In the genomic region with DNA sequence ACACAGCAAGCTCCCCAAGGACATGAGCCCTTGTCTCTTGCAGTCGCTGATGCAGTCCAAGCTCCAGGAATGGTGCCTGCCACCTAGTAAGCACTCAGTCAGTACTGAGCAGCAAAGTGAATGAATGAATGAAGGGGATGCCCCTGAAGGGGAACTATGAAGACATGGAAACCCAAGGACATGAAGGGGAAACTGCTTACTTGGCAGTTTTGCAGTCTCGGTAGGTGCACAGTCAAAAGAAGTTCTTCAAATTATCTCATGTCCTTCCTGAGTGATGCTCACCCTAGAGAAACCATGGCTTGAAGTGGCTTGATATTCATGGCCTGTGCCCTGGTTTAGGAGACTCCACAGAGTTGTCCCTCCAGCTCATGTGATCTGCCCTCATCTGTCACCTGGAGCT, we compare ENCODE assay signal across 29 cellular contexts.
"Had no signal": no experiment of that assay in that cellular context is flagged by ENCODE, and none has a peak within 500 bp of the region (broad histone marks: within the 10 kb centered on the region; RNA-seq: fewer than 3 reads in every experiment).

No MANE protein-coding gene starts in this region.

- H3K36me3 ChIP-seq: brain microvascular endothelial cell, MG63, Peyer's patch had no signal

- H3K4me3 ChIP-seq: MG63, Peyer's patch had no signal

- H3K36me3 Mint-ChIP-seq: activated naive CD8-positive, alpha-beta T cell treated with anti-CD3 and anti-CD28 coated beads for 36 hours had no signal

- DNase-seq: activated CD4-positive, alpha-beta memory T cell treated with anti-CD3 and anti-CD28 coated beads, Interleukin-2, amount 10 ng/mL, durations not matched to agents 7 days and 5 days; activated CD4-positive, alpha-beta T cell treated with anti-CD3 and anti-CD28 coated beads for 4 hours; activated effector memory CD4-positive, alpha-beta T cell treated with anti-CD3 and anti-CD28 coated beads, Interleukin-2, amount 50 U/mL, for 16 hours; activated naive CD4-positive, alpha-beta T cell; activated naive CD4-positive, alpha-beta T cell treated with anti-CD3 and anti-CD28 coated beads, Interleukin-2, amount 50 U/mL, for 16 hours; activated naive CD8-positive, alpha-beta T cell treated with anti-CD3 and anti-CD28 coated beads for 36 hours; activated T-cell treated with anti-CD3 and anti-CD28 coated beads, Interleukin-2, amount 50 U/mL, for 1 hour; activated T-cell treated with anti-CD3 and anti-CD28 coated beads, Interleukin-2, amount 50 U/mL, for 72 hours; amniotic stem cell; aorta; brain microvascular endothelial cell; central memory CD4-positive, alpha-beta T cell; Kasumi-1; MG63; NCI-H1048; NCI-H1436 treated with DMSO at 0.1 percent for 48 hours; NCI-H1694 treated with DMSO at 0.1 percent for 48 hours; NCI-H2029; NCI-H345; NCI-H524 treated with DMSO at 0.1 percent for 48 hours; Peyer's patch; RPMI8226; SW 1271; T-helper 1 cell; T-helper 2 cell; T1000 had no signal

- H3K27me3 ChIP-seq: brain microvascular endothelial cell, MG63, Peyer's patch had no signal

- H3K27ac Mint-ChIP-seq: activated CD4-positive, alpha-beta memory T cell treated with anti-CD3 and anti-CD28 coated beads, Interleukin-2, amount 10 ng/mL, durations not matched to agents 7 days and 5 days; activated naive CD8-positive, alpha-beta T cell treated with anti-CD3 and anti-CD28 coated beads for 36 hours; activated T-cell treated with anti-CD3 and anti-CD28 coated beads, Interleukin-2, amount 50 U/mL, for 72 hours; activated T-helper 17 cell treated with anti-CD3 and anti-CD28 coated beads, Interleukin-2, amount 50 U/mL, for 72 hours had no signal

- H3K27ac ChIP-seq: brain microvascular endothelial cell, Peyer's patch had no signal

- ATAC-seq: activated CD4-positive, CD25-positive, alpha-beta regulatory T cell treated with anti-CD3 and anti-CD28 coated beads, Interleukin-2, amount 50 U/mL, for 24 hours; activated T-cell treated with anti-CD3 and anti-CD28 coated beads, Interleukin-2, amount 50 U/mL, for 72 hours; activated T-helper 17 cell treated with anti-CD3 and anti-CD28 coated beads, Interleukin-2, amount 50 U/mL, for 72 hours; Right ventricle myocardium inferior had no signal

- H3K4me3 Mint-ChIP-seq: activated CD4-positive, alpha-beta memory T cell treated with anti-CD3 and anti-CD28 coated beads, Interleukin-2, amount 10 ng/mL, durations not matched to agents 7 days and 5 days; activated naive CD8-positive, alpha-beta T cell treated with anti-CD3 and anti-CD28 coated beads for 36 hours; activated T-cell treated with anti-CD3 and anti-CD28 coated beads, Interleukin-2, amount 50 U/mL, for 72 hours; activated T-helper 17 cell treated with anti-CD3 and anti-CD28 coated beads, Interleukin-2, amount 50 U/mL, for 72 hours had no signal

- H3K4me1 Mint-ChIP-seq: activated naive CD8-positive, alpha-beta T cell treated with anti-CD3 and anti-CD28 coated beads for 36 hours had no signal
